ENCODE assay signal across 21 cellular contexts in genomic region chr4:42172391-42172790, GRCh38. TPM values are rescaled to one million over a fixed set of nuclear protein-coding genes. Genes with fewer than 3 reads are reported as not detected.
"Had no signal": no experiment of that assay in that cellular context is flagged by ENCODE, and none has a peak within 500 bp of the region (broad histone marks: within the 10 kb centered on the region; RNA-seq: fewer than 3 reads in every experiment).

No MANE protein-coding gene starts in this region.

- DNase-seq: IMR-90, Karpas-422, KG1, MM.1S, NCI-H1092 treated with DMSO at 0.1 percent for 48 hours, NCI-H1436, NCI-H187, NCI-H2029, NCI-H226, NCI-H446, NCI-H510A, NCI-H524 treated with DMSO at 0.1 percent for 48 hours, NCI-H69, NCI-H774, Right ventricle myocardium superior, RPMI8226, SIG-M5 had no signal

- H3K4me3 ChIP-seq: SJSA1, SK-N-MC had no signal

- ATAC-seq: HepG2 had no signal

- H3K4me1 ChIP-seq: SJSA1 had no signal

- H3K27ac ChIP-seq: SJSA1, SK-N-MC had no signal

- H3K27me3 ChIP-seq: SJSA1 had no signal

- FAIRE-seq: HepG2, RCC 7860 had no signal

- H3K9me3 ChIP-seq: SJSA1 had no signal

- H3K36me3 ChIP-seq: SJSA1 had no signal

RNA-seq across cellular contexts. Expression of gene BEND4, which starts 19.9 kb away (rescaled TPM):
- total RNA-seq: HepG2, IMR-90, SJSA1 had no signal
- polyA plus RNA-seq: HepG2, IMR-90 had no signal
